Comparison of ENCODE assay signal across 8 cellular contexts in the genomic region with DNA sequence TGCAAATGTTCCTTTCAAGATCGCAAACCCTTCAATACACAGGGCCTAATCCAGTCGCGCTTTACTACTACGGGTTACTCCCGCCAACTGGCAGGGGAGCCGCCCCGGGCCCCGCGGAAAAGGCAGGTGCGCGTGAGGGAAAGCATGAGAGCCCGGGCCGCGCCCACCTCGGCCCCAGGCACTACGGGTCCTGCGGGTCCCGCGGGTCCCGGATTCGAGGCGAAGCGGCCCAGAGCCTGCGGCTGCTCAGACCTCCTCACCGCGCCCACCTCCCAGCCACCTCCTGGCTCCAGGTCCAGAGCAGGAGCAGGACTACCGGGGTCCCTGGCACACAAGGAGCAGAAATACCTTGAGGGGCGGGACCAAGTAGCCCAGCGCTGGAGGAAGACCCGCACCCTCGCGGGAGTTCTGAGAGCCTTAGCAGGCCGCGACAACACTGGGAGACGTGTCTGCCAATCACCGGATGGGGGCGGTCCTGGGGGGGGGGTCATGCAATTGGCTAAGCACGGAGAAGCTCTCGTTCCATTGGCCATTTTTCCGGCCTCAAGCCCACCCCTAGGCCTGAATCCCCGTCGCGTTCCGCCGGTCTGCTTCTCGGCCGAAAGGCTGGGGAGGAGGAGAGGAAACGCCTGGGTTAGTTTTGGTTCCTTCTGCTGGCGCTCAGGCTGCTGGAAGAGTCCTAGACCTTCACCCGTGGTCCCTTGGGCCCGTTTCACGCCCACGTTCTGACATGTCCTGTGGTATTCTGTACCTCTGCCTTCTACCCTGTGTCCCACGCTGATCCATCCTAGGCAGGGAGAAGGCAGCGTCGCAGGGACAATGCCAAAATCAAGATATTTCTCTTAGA. TPM values are rescaled to one million over a fixed set of nuclear protein-coding genes. Genes with fewer than 3 reads are reported as not detected.
DNase-seq lines count a peak whose midpoint lies in the region; ATAC-seq and TF ChIP-seq lines count a peak whose summit lies in the region.

No MANE protein-coding gene starts in this region.

- H3K9me2 ChIP-seq in DOHH2 (replicated peaks; ENCODE audit: control insufficient read depth, low read length) (no peaks in the 10 kb centered on the region), neural cell (ENCODE audit: insufficient read depth, low read length) (no peaks in the 10 kb centered on the region)

- H4K20me1 ChIP-seq in DOHH2 (ENCODE audit: control insufficient read depth, insufficient read depth, low read depth, low read length): no peaks in the 10 kb centered on the region
- no peaks in the 10 kb centered on the region for H4K20me1 ChIP-seq in neural cell (ENCODE audit: insufficient read depth)

- H3K79me2 ChIP-seq in DOHH2 (ENCODE audit: control insufficient read depth, low read length): no peaks in the 10 kb centered on the region
- H3K79me2 ChIP-seq in neural cell (replicated peaks; ENCODE audit: insufficient read depth, low read length): no peaks in the 10 kb centered on the region

- no peak for TF ChIP-seq CTCF in DOHH2 (IDR thresholded peaks at IDR 0.05; ENCODE audit: low read depth, low read length, poor library complexity, severe bottlenecking)
- no peak for TF ChIP-seq CTCF in RWPE2 (IDR thresholded peaks at IDR 0.05; ENCODE audit: poor library complexity, severe bottlenecking)
- TF ChIP-seq CTCF in foreskin fibroblast (IDR thresholded peaks at IDR 0.05; ENCODE audit: low read depth, low read length): no peak
- TF ChIP-seq CTCF in neural cell (IDR thresholded peaks at IDR 0.05; ENCODE audit: poor library complexity, severe bottlenecking): no peak

- peaks cover 32% of the 10 kb centered on the region for H3K36me3 ChIP-seq in DOHH2 (ENCODE audit: control insufficient read depth, low read length)
- H3K36me3 ChIP-seq in RWPE2 (ENCODE audit: low read depth): peaks cover 30% of the 10 kb centered on the region
- H3K36me3 ChIP-seq in neural cell (ENCODE audit: insufficient read depth, low read length): peaks cover 4% of the 10 kb centered on the region

- H3K4me3 ChIP-seq in DOHH2 (ENCODE audit: low read length): peak overlapping the region; percentile 73
- peak overlapping the region; percentile 54 for H3K4me3 ChIP-seq in RWPE2 (ENCODE audit: severe bottlenecking)
- H3K4me3 ChIP-seq in foreskin fibroblast (ENCODE audit: low read depth in 1 of 2, low read length in 2 of 2): peak overlapping the region; percentile 65 to 80
- peak overlapping the region; percentile 61 for H3K4me3 ChIP-seq in neural cell (ENCODE audit: low read length)

- peak overlapping the region; percentile 0 for H2AFZ ChIP-seq in neural cell (ENCODE audit: low read depth, low read length)

- H3K9ac ChIP-seq in neural cell (ENCODE audit: low read length): peak overlapping the region; percentile 55

- DNase-seq in LHCN-M2 (ENCODE audit: low read depth) (peak; percentile 93), RWPE2 (ENCODE audit: low spot score) (peak; percentile 94), activated gamma-delta T cell treated with Interleukin-2 at 50 U/mL for 16 hours (peak; percentile 88), foreskin fibroblast (peak; percentile 97 to 98)
- peak; percentile 82 to 90 for DNase-seq in stimulated activated naive CD8-positive, alpha-beta T cell treated with anti-CD3 and anti-CD28 coated beads, Interleukin-15, amount 100 ng/mL, for 72 hours

- H3K4me3 Mint-ChIP-seq in stimulated activated naive CD8-positive, alpha-beta T cell treated with anti-CD3 and anti-CD28 coated beads, Interleukin-15, amount 100 ng/mL, for 72 hours: peak overlapping the region; percentile 70 to 91

- peak overlapping the region; percentile 77 for H3K4me2 ChIP-seq in DOHH2 (ENCODE audit: low read length)
- H3K4me2 ChIP-seq in neural cell (ENCODE audit: low read length): no peak overlapping the region

- no peaks in the 10 kb centered on the region for H3K9me3 Mint-ChIP-seq in stimulated activated naive CD8-positive, alpha-beta T cell treated with anti-CD3 and anti-CD28 coated beads, Interleukin-15, amount 100 ng/mL, for 72 hours

- no peaks in the 10 kb centered on the region for H3K27me3 Mint-ChIP-seq in stimulated activated naive CD8-positive, alpha-beta T cell treated with anti-CD3 and anti-CD28 coated beads, Interleukin-15, amount 100 ng/mL, for 72 hours

- peaks cover 36% of the 10 kb centered on the region for H3F3A ChIP-seq in DOHH2 (ENCODE audit: control insufficient read depth, insufficient read depth)
- no peaks in the 10 kb centered on the region for H3F3A ChIP-seq in neural cell (ENCODE audit: insufficient read depth, low read length, poor library complexity, severe bottlenecking)

- H3K4me1 ChIP-seq in DOHH2 (ENCODE audit: control insufficient read depth, low read length) (peaks cover 15% of the 10 kb centered on the region), RWPE2 (ENCODE audit: insufficient read depth, poor library complexity, severe bottlenecking) (peaks cover 4% of the 10 kb centered on the region)

- no peak for TF ChIP-seq EP300 in neural cell (conservative IDR thresholded peaks at IDR 0.05; ENCODE audit: poor library complexity, severe bottlenecking)

- H3K27ac ChIP-seq in DOHH2 (ENCODE audit: low read depth, low read length) (peak overlapping the region; percentile 53), RWPE2 (ENCODE audit: poor library complexity, severe bottlenecking) (peak overlapping the region; percentile 19), neural cell (ENCODE audit: low read length) (no peak overlapping the region)

- H3K27me3 ChIP-seq in DOHH2 (ENCODE audit: control insufficient read depth, low read length) (no peaks in the 10 kb centered on the region), RWPE2 (ENCODE audit: insufficient read depth, poor library complexity, severe bottlenecking) (no peaks in the 10 kb centered on the region), neural cell (ENCODE audit: insufficient read depth, low read depth, low read length) (no peaks in the 10 kb centered on the region)

- H3K4me1 Mint-ChIP-seq in stimulated activated naive CD8-positive, alpha-beta T cell treated with anti-CD3 and anti-CD28 coated beads, Interleukin-15, amount 100 ng/mL, for 72 hours: peaks cover 9% of the 10 kb centered on the region

- no peaks in the 10 kb centered on the region for H3K9me3 ChIP-seq in DOHH2 (ENCODE audit: control insufficient read depth, insufficient read depth, low read length)
- H3K9me3 ChIP-seq in RWPE2 (ENCODE audit: severe bottlenecking): no peaks in the 10 kb centered on the region
- no peaks in the 10 kb centered on the region for H3K9me3 ChIP-seq in neural cell (ENCODE audit: low read length)

- no peak for TF ChIP-seq RAD21 in neural cell (conservative IDR thresholded peaks at IDR 0.05)

- peak overlapping the region; percentile 87 to 90 for H3K27ac Mint-ChIP-seq in stimulated activated naive CD8-positive, alpha-beta T cell treated with anti-CD3 and anti-CD28 coated beads, Interleukin-15, amount 100 ng/mL, for 72 hours

- ATAC-seq in GM21825 (IDR thresholded peaks at IDR 0.05; ENCODE audit: unreplicated experiment) (peak; percentile 95), RWPE2 (ENCODE audit: low read depth) (peak; percentile 97)
- ATAC-seq in stimulated activated naive CD8-positive, alpha-beta T cell treated with anti-CD3 and anti-CD28 coated beads, Interleukin-15, amount 100 ng/mL, for 72 hours: peak; percentile 99

TF ChIP-seq in neural cell, 6 proteins besides CTCF, POLR2A, EP300 and RAD21:
- no peak for TF ChIP-seq TAF1 (IDR thresholded peaks at IDR 0.05; ENCODE audit: low read depth)
- peak; percentile 40 for TF ChIP-seq POLR2AphosphoS5 (IDR thresholded peaks at IDR 0.05)
TF ChIP-seq in neural cell: peak in this region for 1.

RNA-seq across cellular contexts. Expression of a gene that starts 29.0 kb away (rescaled TPM):
- total RNA-seq in LHCN-M2 (2014; rRNA removed): 0.26 and 0.34 TPM in 2 replicates
- 0.04 TPM for polyA plus RNA-seq in LHCN-M2 (2012)
- polyA plus RNA-seq in neural cell: not detected in 2 replicates
- polyA minus RNA-seq in neural cell: 0.23 TPM in 1 of 2 replicates, not detected in the other
